19 cellular contexts compared by ENCODE assay signal in the genomic region with DNA sequence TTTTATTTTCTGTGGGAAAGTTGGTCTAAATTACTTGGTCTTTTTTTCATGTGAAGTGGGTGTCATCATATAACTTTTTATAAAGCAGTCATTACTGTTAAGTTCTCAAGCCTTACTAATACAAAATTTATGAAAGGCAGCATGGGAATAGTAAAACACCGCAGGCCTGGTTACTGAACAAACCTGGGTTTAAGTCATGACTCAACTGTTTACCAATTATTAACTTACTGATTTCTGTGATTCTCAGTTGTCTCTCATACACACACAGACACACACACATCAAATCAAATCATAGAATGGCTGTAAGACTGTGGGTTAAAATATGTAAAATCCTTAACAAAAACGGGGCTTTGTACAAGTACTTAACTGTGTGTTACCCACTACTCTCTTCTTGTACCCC. TPM values are rescaled to one million over a fixed set of nuclear protein-coding genes. Genes with fewer than 3 reads are reported as not detected.
DNase-seq lines count a peak whose midpoint lies in the region; ATAC-seq, FAIRE-seq and TF ChIP-seq lines count a peak whose summit lies in the region.
"Had no signal": no experiment of that assay in that cellular context is flagged by ENCODE, and none has a peak within 500 bp of the region (broad histone marks: within the 10 kb centered on the region; RNA-seq: fewer than 3 reads in every experiment).

No MANE protein-coding gene starts in this region.

- H3K4me1 ChIP-seq in hepatocyte (ENCODE audit: insufficient read depth) = peaks cover 4% of the 10 kb centered on the region
- H3K4me1 ChIP-seq: BE2C had no signal

- FAIRE-seq in GM19239 (lab: Jason Lieb, UNC) = peak; percentile 26
- FAIRE-seq: GM18507, H1 had no signal

- H3K9me3 ChIP-seq in hepatocyte (ENCODE audit: low read depth) = no peaks in the 10 kb centered on the region
- H3K9me3 ChIP-seq: BE2C had no signal

- H3K27me3 ChIP-seq in hepatocyte = no peaks in the 10 kb centered on the region
- H3K27me3 ChIP-seq: BE2C had no signal

- no peaks in the 10 kb centered on the region for H4K20me1 ChIP-seq in hepatocyte (ENCODE audit: insufficient read depth, poor library complexity, severe bottlenecking)

- WGBS in hepatocyte (ENCODE audit: low lambda C conversion rate, missing lambda C conversion rate) = 77% methylated on average over 2 of the region's 2 CpGs

- H2AFZ ChIP-seq in hepatocyte = no peak overlapping the region

- peak; percentile 26 for ATAC-seq in left lobe of liver
- ATAC-seq in HG03565 (IDR thresholded peaks at IDR 0.05; ENCODE audit: unreplicated experiment) = no peak
- no peak for ATAC-seq in HG02759 (IDR thresholded peaks at IDR 0.05; ENCODE audit: unreplicated experiment)
- ATAC-seq in HG03442 (IDR thresholded peaks at IDR 0.05; ENCODE audit: unreplicated experiment) = no peak

- peak; percentile 25 for DNase-seq in Caki2 (ENCODE audit: low read depth)
- no peak for DNase-seq in GM19239 (ENCODE audit: insufficient read length, low spot score)
- no peak for DNase-seq in hepatocyte (ENCODE audit: low spot score)
- DNase-seq in left lobe of liver (ENCODE audit: low spot score) = no peak
- DNase-seq in H4 (ENCODE audit: low spot score) = no peak
- DNase-seq: BE2C; CD4-positive, alpha-beta memory T cell; DMS53; HCEC 1CT; HFFc6 had no signal

- H3K4me3 ChIP-seq in hepatocyte = no peak overlapping the region

- H3K4me2 ChIP-seq in hepatocyte = no peak overlapping the region
- H3K4me2 ChIP-seq: KMS-11 had no signal

- H3K79me2 ChIP-seq in hepatocyte = no peaks in the 10 kb centered on the region

- H3K36me3 ChIP-seq in hepatocyte (replicated peaks; ENCODE audit: insufficient read depth, low read depth) = no peaks in the 10 kb centered on the region
- H3K36me3 ChIP-seq: BE2C had no signal

- no peaks in the 10 kb centered on the region for H3K9me2 ChIP-seq in hepatocyte (replicated peaks; ENCODE audit: insufficient read depth)

- peak overlapping the region; percentile 20 for H3K27ac ChIP-seq in hepatocyte
- H3K27ac ChIP-seq: C4-2B, KMS-11 had no signal

- no peak for TF ChIP-seq CTCF in hepatocyte (IDR thresholded peaks at IDR 0.05; ENCODE audit: poor library complexity)

- in situ Hi-C loops in Caki2 (cut with HindIII; ENCODE audit: low pct_unique_long_range_greater_than_20kb, low sequenced_read_pairs) = no loop called here

RNA-seq across cellular contexts. Expression of a gene that starts 14.6 kb away (rescaled TPM):
- not detected in 2 replicates for total RNA-seq in Caki2 (2014; rRNA removed; shearing (Covaris generic); ENCODE audit: low replicate concordance)
- not detected in 2 replicates for total RNA-seq in hepatocyte
- 0.45 TPM in 1 of 2 replicates, not detected in the other for polyA plus RNA-seq in hepatocyte
- 0.86 TPM for total RNA-seq in left lobe of liver
- total RNA-seq in H4 (2014; rRNA removed; shearing (Covaris generic)) = not detected in 2 replicates
- total RNA-seq: A172; CD4-positive, alpha-beta memory T cell; H1; HFFc6; HT-29 had no signal
- polyA plus RNA-seq: CD4-positive, alpha-beta memory T cell had no signal

RNA-seq across cellular contexts. Expression of a gene that starts 28.4 kb away (rescaled TPM):
- total RNA-seq in Caki2 (2014; rRNA removed; shearing (Covaris generic); ENCODE audit: low replicate concordance) = not detected in 2 replicates
- total RNA-seq in hepatocyte (2.4 and 3.4 TPM in 2 replicates), left lobe of liver (3.3 TPM)
- polyA plus RNA-seq in hepatocyte = 0.28 and 1.6 TPM in 2 replicates
- total RNA-seq in H4 (2014; rRNA removed; shearing (Covaris generic)) = 5.9 and 7.0 TPM in 2 replicates
- total RNA-seq: HFFc6 had no signal
